In genomic region chr13:36370108-36370429, GRCh38 we compare ENCODE assay signal across 27 cellular contexts. TPM values are rescaled to one million over a fixed set of nuclear protein-coding genes. Genes with fewer than 3 reads are reported as not detected.
A peak's percentile ranks its signal among the peaks of the same experiment; 100 is the strongest.
DNase-seq lines count a peak whose midpoint lies in the region; ATAC-seq and TF ChIP-seq lines count a peak whose summit lies in the region.
"Had no signal": no experiment of that assay in that cellular context is flagged by ENCODE, and none has a peak within 500 bp of the region (broad histone marks: within the 10 kb centered on the region; RNA-seq: fewer than 3 reads in every experiment).

No MANE protein-coding gene starts in this region.

- CTCF ChIA-PET in activated naive CD4-positive, alpha-beta T cell treated with anti-CD3 and anti-CD28 coated beads, Interleukin-2, amount 10 ng/mL, durations not matched to agents 7 days and 5 days (lab: Charles Lee), result interaction anchor here (1.9 kb wide), 1 partner anchor 24 kb away, joined by 5 read pairs; the partner anchor contains the start of gene SPART

- H3K36me3 Mint-ChIP-seq in nephron progenitor cell (ENCODE audit: low read depth), result peaks cover 30% of the 10 kb centered on the region
- no peaks in the 10 kb centered on the region for H3K36me3 Mint-ChIP-seq in activated naive CD4-positive, alpha-beta T cell treated with anti-CD3 and anti-CD28 coated beads, Interleukin-2, amount 10 ng/mL, durations not matched to agents 7 days and 5 days
- H3K36me3 Mint-ChIP-seq in T-helper 17 cell (ENCODE audit: low read depth), result peaks cover 3% of the 10 kb centered on the region
- H3K36me3 Mint-ChIP-seq: naive thymus-derived CD4-positive, alpha-beta T cell had no signal

- DNase-seq in anterior cingulate cortex (lab: John Stamatoyannopoulos, UW) (peak in 51 of 58 donors; percentile 9 to 87 (median 60)), heart right ventricle (peak; percentile 21 to 35), nephron progenitor cell (no peak), uterus (peak in 1 of 2 donors; percentile 23), kidney glomerular epithelial cell (lab: John Stamatoyannopoulos, UW) (no peak), T-helper 17 cell (no peak)
- DNase-seq in activated naive CD4-positive, alpha-beta T cell treated with anti-CD3 and anti-CD28 coated beads, Interleukin-2, amount 10 ng/mL, durations not matched to agents 7 days and 5 days, result no peak
- DNase-seq: activated CD4-positive, CD25-positive, alpha-beta regulatory T cell treated with anti-CD3 and anti-CD28 coated beads, Interleukin-2, amount 50 U/mL, for 72 hours; activated CD8-positive, alpha-beta T cell treated with anti-CD3 and anti-CD28 coated beads for 36 hours; activated effector memory CD4-positive, alpha-beta T cell treated with Interleukin-2 at 50 U/mL for 16 hours; cortex of kidney; endodermal cell; GDM1; GOT3; KBM-7; mesenchymal stem cell; MG63; naive thymus-derived CD4-positive, alpha-beta T cell; NCI-H1417; NCI-H2107; NCI-H526; ovary; stimulated activated CD4-positive, alpha-beta T cell treated with anti-CD3 and anti-CD28 coated beads, Interleukin-15, amount 100 ng/mL, for 24 hours; stimulated activated naive CD8-positive, alpha-beta T cell treated with anti-CD3 and anti-CD28 coated beads, Interleukin-15, Interleukin-2, amounts not matched to agents 100 U/mL and 50 U/mL, for 24 hours; tibial artery had no signal

- TF ChIP-seq CTCF in heart right ventricle (IDR thresholded peaks at IDR 0.05), result no peak
- TF ChIP-seq CTCF in nephron progenitor cell (IDR thresholded peaks at IDR 0.05), result no peak
- no peak for TF ChIP-seq CTCF in uterus (IDR thresholded peaks at IDR 0.05)

- peak in 7 of 8 donors; percentile 50 to 81 (median 67) for ATAC-seq in heart right ventricle
- ATAC-seq in T-helper 17 cell, result no peak
- ATAC-seq: activated CD8-positive, alpha-beta T cell treated with anti-CD3 and anti-CD28 coated beads for 36 hours; gastroesophageal sphincter; naive thymus-derived CD4-positive, alpha-beta T cell; Panc1; stimulated activated naive CD8-positive, alpha-beta T cell treated with anti-CD3 and anti-CD28 coated beads, Interleukin-15, Interleukin-2, amounts not matched to agents 100 U/mL and 50 U/mL, for 24 hours had no signal

- no peaks in the 10 kb centered on the region for H3K4me1 ChIP-seq in heart right ventricle
- no peaks in the 10 kb centered on the region for H3K4me1 ChIP-seq in uterus

- 73 to 83% methylated on average over 6 of the region's 6 CpGs for WGBS in heart right ventricle, 2 donors

- no peak for TF ChIP-seq POLR2A in uterus (IDR thresholded peaks at IDR 0.05)

- H3K9me3 ChIP-seq in heart right ventricle, result no peaks in the 10 kb centered on the region
- H3K9me3 ChIP-seq in uterus, result no peaks in the 10 kb centered on the region
- no peaks in the 10 kb centered on the region for H3K9me3 ChIP-seq in T-helper 17 cell (ENCODE audit: control insufficient read depth, low read length, poor library complexity, severe bottlenecking)
- H3K9me3 ChIP-seq: gastroesophageal sphincter, MG63, ovary, tibial artery had no signal

- H3K4me3 ChIP-seq in heart right ventricle (no peak overlapping the region), uterus (no peak overlapping the region)
- H3K4me3 ChIP-seq: gastroesophageal sphincter, MG63, ovary, tibial artery had no signal

- peaks cover 3% of the 10 kb centered on the region for H3K27me3 Mint-ChIP-seq in nephron progenitor cell (ENCODE audit: low read depth, poor library complexity)
- H3K27me3 Mint-ChIP-seq in activated naive CD4-positive, alpha-beta T cell treated with anti-CD3 and anti-CD28 coated beads, Interleukin-2, amount 10 ng/mL, durations not matched to agents 7 days and 5 days, result no peaks in the 10 kb centered on the region
- peaks cover 11% of the 10 kb centered on the region for H3K27me3 Mint-ChIP-seq in T-helper 17 cell
- H3K27me3 Mint-ChIP-seq: activated CD8-positive, alpha-beta T cell treated with anti-CD3 and anti-CD28 coated beads for 36 hours had no signal

- intact Hi-C loops in heart right ventricle (cut with DNase I), result no loop called here
- intact Hi-C loops in uterus (cut with DNase I; ENCODE audit: low total_unique reads), result no loop called here

- H3K9me3 Mint-ChIP-seq in nephron progenitor cell, result peaks cover 16% of the 10 kb centered on the region
- peaks cover 2% of the 10 kb centered on the region for H3K9me3 Mint-ChIP-seq in activated naive CD4-positive, alpha-beta T cell treated with anti-CD3 and anti-CD28 coated beads, Interleukin-2, amount 10 ng/mL, durations not matched to agents 7 days and 5 days
- H3K9me3 Mint-ChIP-seq: activated CD8-positive, alpha-beta T cell treated with anti-CD3 and anti-CD28 coated beads for 36 hours had no signal

- H3K27me3 ChIP-seq in heart right ventricle (no peaks in the 10 kb centered on the region), uterus (no peaks in the 10 kb centered on the region)
- H3K27me3 ChIP-seq: gastroesophageal sphincter, MG63, ovary, tibial artery had no signal

- H3K4me3 Mint-ChIP-seq in nephron progenitor cell, result no peak overlapping the region
- no peak overlapping the region for H3K4me3 Mint-ChIP-seq in activated naive CD4-positive, alpha-beta T cell treated with anti-CD3 and anti-CD28 coated beads, Interleukin-2, amount 10 ng/mL, durations not matched to agents 7 days and 5 days
- H3K4me3 Mint-ChIP-seq in T-helper 17 cell, result no peak overlapping the region
- H3K4me3 Mint-ChIP-seq: activated CD8-positive, alpha-beta T cell treated with anti-CD3 and anti-CD28 coated beads for 36 hours; endodermal cell; naive thymus-derived CD4-positive, alpha-beta T cell had no signal

- peak overlapping the region; percentile 70 for H3K27ac Mint-ChIP-seq in nephron progenitor cell
- H3K27ac Mint-ChIP-seq in activated naive CD4-positive, alpha-beta T cell treated with anti-CD3 and anti-CD28 coated beads, Interleukin-2, amount 10 ng/mL, durations not matched to agents 7 days and 5 days, result no peak overlapping the region
- H3K27ac Mint-ChIP-seq in T-helper 17 cell, result no peak overlapping the region
- H3K27ac Mint-ChIP-seq: activated CD8-positive, alpha-beta T cell treated with anti-CD3 and anti-CD28 coated beads for 36 hours; endodermal cell; naive thymus-derived CD4-positive, alpha-beta T cell had no signal

- peak overlapping the region in 3 of 10 donors; percentile 12 to 39 (median 13) for H3K27ac ChIP-seq in heart right ventricle
- peak overlapping the region; percentile 44 to 70 for H3K27ac ChIP-seq in uterus
- H3K27ac ChIP-seq: tibial artery had no signal

- H3K4me1 Mint-ChIP-seq in nephron progenitor cell (peaks cover 21% of the 10 kb centered on the region), T-helper 17 cell (no peaks in the 10 kb centered on the region)
- no peaks in the 10 kb centered on the region for H3K4me1 Mint-ChIP-seq in activated naive CD4-positive, alpha-beta T cell treated with anti-CD3 and anti-CD28 coated beads, Interleukin-2, amount 10 ng/mL, durations not matched to agents 7 days and 5 days
- H3K4me1 Mint-ChIP-seq: naive thymus-derived CD4-positive, alpha-beta T cell had no signal

- H3K36me3 ChIP-seq in heart right ventricle, result no peaks in the 10 kb centered on the region
- no peaks in the 10 kb centered on the region for H3K36me3 ChIP-seq in uterus
- H3K36me3 ChIP-seq: MG63, ovary had no signal

RNA-seq across cellular contexts. Expression of gene SPART, which starts 23.9 kb away (rescaled TPM):
- total RNA-seq in heart right ventricle (10 to 100 TPM; 29.3 to 49.8 (median 38.5) TPM), uterus (100 to 1,000 TPM in 3 of 4 donors, 10 to 100 TPM in 1; 45.6 to 297 (median 135) TPM), T-helper 17 cell (10 to 100 TPM; 25.6 to 34.8 TPM)
- polyA plus RNA-seq in heart right ventricle, result 10 to 100 TPM; 15.9 to 18.4 TPM

Comparison
In these comparisons a context has a peak if more than half of its experiments do, and no peak if none do; other contexts are left out.
1. DNase-seq: peak in anterior cingulate cortex (51 of 58) and heart right ventricle (2 of 2); none in nephron progenitor cell (single experiment), activated naive CD4-positive, alpha-beta T cell treated with anti-CD3 and anti-CD28 coated beads, Interleukin-2, amount 10 ng/mL, durations not matched to agents 7 days and 5 days (single experiment), kidney glomerular epithelial cell (single experiment) and T-helper 17 cell (0 of 3).